Comparison of ENCODE assay signal across 8 cellular contexts in the genomic region with DNA sequence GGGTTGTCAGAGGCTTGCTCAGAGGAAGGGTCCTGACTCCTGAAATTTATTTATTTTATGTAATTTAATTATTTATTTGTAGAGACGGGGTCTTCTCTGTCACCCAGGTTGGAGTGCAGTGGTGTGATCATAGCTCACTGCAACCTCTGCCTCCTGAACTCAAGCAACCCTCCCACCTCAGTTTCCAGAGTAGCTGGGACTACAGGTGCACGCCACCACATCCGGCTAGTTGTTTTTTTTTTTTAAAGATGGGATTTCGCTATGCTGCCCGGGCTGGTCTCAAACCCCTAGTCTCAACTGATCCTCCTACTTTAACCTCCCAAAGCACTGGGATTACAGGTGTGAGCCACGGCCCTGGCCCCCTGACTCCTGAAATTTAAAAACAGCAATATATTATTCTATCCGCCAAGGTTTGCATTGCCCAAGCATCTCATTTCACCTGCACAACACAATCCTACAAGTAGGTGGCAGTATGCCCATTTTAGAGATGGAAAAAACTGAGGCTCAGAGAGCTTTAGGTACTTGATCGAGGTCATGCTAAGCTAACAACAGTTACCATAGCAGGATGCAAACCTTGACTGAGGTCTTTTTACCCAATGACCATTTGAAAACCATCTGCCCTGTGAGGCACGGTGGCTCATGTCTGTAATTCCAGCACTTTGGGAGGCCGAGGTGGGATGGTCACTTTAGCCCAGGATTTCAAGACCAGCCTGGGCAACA. TPM values are rescaled to one million over a fixed set of nuclear protein-coding genes. Genes with fewer than 3 reads are reported as not detected.
A peak's percentile ranks its signal among the peaks of the same experiment; 100 is the strongest.
DNase-seq lines count a peak whose midpoint lies in the region; ATAC-seq and FAIRE-seq lines count a peak whose summit lies in the region.
"Had no signal": no experiment of that assay in that cellular context is flagged by ENCODE, and none has a peak within 500 bp of the region (broad histone marks: within the 10 kb centered on the region; RNA-seq: fewer than 3 reads in every experiment).

No MANE protein-coding gene starts in this region.

- H3K4me3 Mint-ChIP-seq in activated CD4-positive, alpha-beta memory T cell treated with anti-CD3 and anti-CD28 coated beads for 36 hours: no peak overlapping the region
- H3K4me3 Mint-ChIP-seq in immature natural killer cell: no peak overlapping the region

- H3K9ac ChIP-seq in Karpas-422 (ENCODE audit: low read length): no peak overlapping the region
- H3K9ac ChIP-seq: parathyroid adenoma had no signal

- H3K4me1 ChIP-seq in Karpas-422 (ENCODE audit: low read length): no peaks in the 10 kb centered on the region
- H3K4me1 ChIP-seq: parathyroid adenoma had no signal

- CTCF ChIA-PET in activated CD4-positive, alpha-beta memory T cell treated with anti-CD3 and anti-CD28 coated beads for 36 hours (lab: Charles Lee): interaction anchor here (0.6 to 2.9 kb wide), 28 partner anchors 8 to 554 kb away, joined by 3 to 34 read pairs (median 4); partner anchors contain the start of genes ARHGEF18, SNAPC2 and TRAPPC5

- H3K4me1 Mint-ChIP-seq in activated CD4-positive, alpha-beta memory T cell treated with anti-CD3 and anti-CD28 coated beads for 36 hours (ENCODE audit: low read depth): peaks cover 6% of the 10 kb centered on the region
- H3K4me1 Mint-ChIP-seq in immature natural killer cell: peaks cover 0 to 15% of the 10 kb centered on the region in 2 donors

- DNase-seq in Karpas-422: peak; percentile 87
- peak; percentile 35 for DNase-seq in activated CD4-positive, alpha-beta memory T cell treated with anti-CD3 and anti-CD28 coated beads for 36 hours
- peak in 2 of 3 donors; percentile 25 to 30 for DNase-seq in immature natural killer cell
- no peak for DNase-seq in NCI-H187 (lab: John Stamatoyannopoulos, UW)
- DNase-seq in Ammon's horn (ENCODE audit: low spot score): no peak

- H3K27ac ChIP-seq in Karpas-422 (ENCODE audit: low read length): no peak overlapping the region
- H3K27ac ChIP-seq: parathyroid adenoma had no signal

- H3K79me2 ChIP-seq in Karpas-422 (ENCODE audit: low read length): no peaks in the 10 kb centered on the region
- H3K79me2 ChIP-seq: parathyroid adenoma had no signal

- no peaks in the 10 kb centered on the region for H3K27me3 ChIP-seq in Karpas-422 (ENCODE audit: low read length)

- ATAC-seq in HG03196 (IDR thresholded peaks at IDR 0.05; ENCODE audit: unreplicated experiment): no peak

- peaks cover 15% of the 10 kb centered on the region for H3K36me3 Mint-ChIP-seq in activated CD4-positive, alpha-beta memory T cell treated with anti-CD3 and anti-CD28 coated beads for 36 hours
- peaks cover 20 to 30% (median 28%) of the 10 kb centered on the region in 3 donors for H3K36me3 Mint-ChIP-seq in immature natural killer cell

- H4K20me1 ChIP-seq in Karpas-422 (ENCODE audit: insufficient read depth, low read depth, low read length): no peaks in the 10 kb centered on the region

- H3K27ac Mint-ChIP-seq in activated CD4-positive, alpha-beta memory T cell treated with anti-CD3 and anti-CD28 coated beads for 36 hours: peak overlapping the region; percentile 13
- H3K27ac Mint-ChIP-seq in immature natural killer cell: peak overlapping the region in 3 of 6 donors; percentile 29 to 62 (median 56)

- H3K9me3 Mint-ChIP-seq in activated CD4-positive, alpha-beta memory T cell treated with anti-CD3 and anti-CD28 coated beads for 36 hours: no peaks in the 10 kb centered on the region
- H3K9me3 Mint-ChIP-seq in immature natural killer cell: no peaks in the 10 kb centered on the region

- H2AFZ ChIP-seq in Karpas-422 (ENCODE audit: low read length): no peak overlapping the region
- H2AFZ ChIP-seq: parathyroid adenoma had no signal

- FAIRE-seq in G401.6 (lab: Jason Lieb, UNC): peak; percentile 59

- intact Hi-C loops in activated CD4-positive, alpha-beta memory T cell treated with anti-CD3 and anti-CD28 coated beads for 36 hours (cut with micrococcal nuclease): loop anchor here (2.0 to 10.0 kb wide), 2 partner anchors 14 to 438 kb away; no protein-coding TSS in a partner anchor

- POLR2A ChIA-PET in activated CD4-positive, alpha-beta memory T cell treated with anti-CD3 and anti-CD28 coated beads for 36 hours (lab: Charles Lee): interaction anchor here (0.5 to 1.0 kb wide), 2 partner anchors 14 to 157 kb away, joined by 3 to 4 read pairs; no protein-coding TSS in a partner anchor

- H3K4me3 ChIP-seq in Karpas-422 (ENCODE audit: low read length): no peak overlapping the region

- H3K9me2 ChIP-seq in Karpas-422 (replicated peaks; ENCODE audit: insufficient read depth, low read length): no peaks in the 10 kb centered on the region

- H3K36me3 ChIP-seq in Karpas-422 (ENCODE audit: insufficient read depth, low read length): no peaks in the 10 kb centered on the region

- no peaks in the 10 kb centered on the region for H3K27me3 Mint-ChIP-seq in activated CD4-positive, alpha-beta memory T cell treated with anti-CD3 and anti-CD28 coated beads for 36 hours
- H3K27me3 Mint-ChIP-seq in immature natural killer cell (ENCODE audit: low read depth in 3 of 3): peaks cover 0 to 5% (median 2%) of the 10 kb centered on the region in 3 donors

- H3K4me2 ChIP-seq in Karpas-422 (ENCODE audit: low read depth, low read length, poor library complexity, severe bottlenecking): no peak overlapping the region

- H3K9me3 ChIP-seq in Karpas-422 (ENCODE audit: low read length): no peaks in the 10 kb centered on the region

RNA-seq across cellular contexts. Expression of gene ARHGEF18, which starts 18.1 kb away (rescaled TPM):
- total RNA-seq in Karpas-422 (2014; rRNA removed; shearing (Covaris generic); ENCODE audit: low replicate concordance): 9.4 and 21.8 TPM in 2 replicates
- total RNA-seq in activated CD4-positive, alpha-beta memory T cell treated with anti-CD3 and anti-CD28 coated beads for 36 hours: 10 to 100 TPM; 36.9 to 37.1 TPM
- 1 to 10 TPM in 2 of 3 donors, under 1 TPM in 1; 0.86 to 7.8 (median 1.2) TPM for polyA plus RNA-seq in immature natural killer cell

Comparison
In these comparisons a context has a peak if more than half of its experiments do, and no peak if none do; other contexts are left out.
1. DNase-seq: peak in Karpas-422 (single experiment), activated CD4-positive, alpha-beta memory T cell treated with anti-CD3 and anti-CD28 coated beads for 36 hours (single experiment) and immature natural killer cell (2 of 3); none in NCI-H187 (0 of 2) and Ammon's horn (single experiment).